29 cellular contexts compared by ENCODE assay signal in the genomic region with DNA sequence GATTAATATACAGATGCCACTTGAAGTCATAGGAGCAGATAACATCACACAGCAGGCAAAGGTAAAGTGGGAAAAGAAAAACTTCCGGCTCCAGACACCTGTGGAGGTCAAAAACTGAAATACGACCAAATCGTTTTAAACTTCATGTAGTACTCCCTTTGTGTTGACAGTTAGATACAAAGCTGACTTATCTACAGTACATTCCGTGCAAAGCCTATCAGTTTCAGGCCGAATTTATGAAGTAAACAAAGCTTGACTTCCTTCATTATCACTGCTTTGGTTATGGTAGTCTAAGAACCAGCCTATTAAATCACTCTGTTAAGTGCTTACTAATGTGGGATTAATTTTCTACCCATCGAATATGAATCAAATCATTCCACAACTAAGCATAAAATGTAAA.
"Had no signal": no experiment of that assay in that cellular context is flagged by ENCODE, and none has a peak within 500 bp of the region (broad histone marks: within the 10 kb centered on the region; RNA-seq: fewer than 3 reads in every experiment).

No MANE protein-coding gene starts in this region.

- H3K27ac ChIP-seq: body of pancreas, PC-9, SJSA1, WERI-Rb-1 had no signal

- DNase-seq: activated CD4-positive, alpha-beta T cell treated with anti-CD3 and anti-CD28 coated beads, Interleukin-2, amount 10 ng/mL, durations not matched to agents 24 days and 14 days; activated CD4-positive, alpha-beta T cell treated with anti-CD3 and anti-CD28 coated beads, Interleukin-2, amount 50 U/mL, for 4 hours; activated CD8-positive, alpha-beta T cell treated with anti-CD3 and anti-CD28 coated beads for 36 hours; activated gamma-delta T cell; activated naive CD4-positive, alpha-beta T cell treated with Interleukin-2 at 50 U/mL for 16 hours; activated naive CD8-positive, alpha-beta T cell treated with anti-CD3 and anti-CD28 coated beads, Interleukin-2, amount 10 ng/mL, durations not matched to agents 7 days and 5 days; activated T-cell treated with anti-CD3 and anti-CD28 coated beads, Interleukin-2, amount 50 U/mL, for 24 hours; body of pancreas; caudate nucleus; cerebellar nuclear complex; Kasumi-1; KG1; MG63; NCI-H1048; NCI-H1105 treated with DMSO at 0.1 percent for 48 hours; NCI-H1436; NCI-H187; NCI-H2029 treated with DMSO at 0.1 percent for 48 hours; NCI-H2107; NCI-H2171; NCI-H510A; NCI-H526; NCI-H748 treated with DMSO at 0.1 percent for 48 hours; NK-92 treated with Interleukin-12 subunit alpha and Interleukin-12 subunit beta, amount 100 ng/mL, for 24 hours; PC-9; SHP77 treated with DMSO at 0.1 percent for 48 hours; SK-N-SH; WERI-Rb-1 had no signal

- ATAC-seq: activated CD8-positive, alpha-beta T cell treated with anti-CD3 and anti-CD28 coated beads for 36 hours; body of pancreas had no signal

- H3K4me3 ChIP-seq: body of pancreas, MG63, PC-9, SJSA1 had no signal
